ENCODE assay signal across 22 cellular contexts in genomic region chr1:15493869-15494390, GRCh38. TPM values are rescaled to one million over a fixed set of nuclear protein-coding genes. Genes with fewer than 3 reads are reported as not detected.
"Had no signal": no experiment of that assay in that cellular context is flagged by ENCODE, and none has a peak within 500 bp of the region (broad histone marks: within the 10 kb centered on the region; RNA-seq: fewer than 3 reads in every experiment).

No MANE protein-coding gene starts in this region.

- H3K4me3 ChIP-seq: MG63 had no signal

- ATAC-seq: HepG2, Panc1, PC-3, SK-N-SH treated with all-trans-retinoic acid at 6 μM for 48 hours had no signal

- H3K27me3 ChIP-seq: MG63 had no signal

- H3K27ac ChIP-seq: RWPE1 had no signal

- DNase-seq: IMR-90; Karpas-422; KG1; MG63; NCI-H1092 treated with DMSO at 0.1 percent for 48 hours; NCI-H1436; NCI-H187; NCI-H2029; NCI-H2227 treated with DMSO at 0.1 percent for 48 hours; NCI-H524; NCI-H526 treated with DMSO at 0.1 percent for 48 hours; NCI-H748 treated with DMSO at 0.1 percent for 48 hours; NK-92 treated with Interleukin-12 subunit alpha and Interleukin-12 subunit beta, amount 100 ng/mL, for 24 hours; PC-3; SHP77 had no signal

- H3K9me3 ChIP-seq: MG63 had no signal

- H3K36me3 ChIP-seq: MG63 had no signal

RNA-seq across cellular contexts. Expression of gene CELA2B, which starts 18.0 kb away (rescaled TPM):
- total RNA-seq: HepG2, HT1080, IMR-90, NCI-H460, OCI-LY7, PC-3 had no signal
- polyA plus RNA-seq: HepG2, IMR-90 had no signal

RNA-seq across cellular contexts. Expression of gene CELA2A, which starts 37.4 kb away (rescaled TPM):
- total RNA-seq: HepG2, HT1080, IMR-90, NCI-H460, OCI-LY7, PC-3 had no signal
- polyA plus RNA-seq: HepG2, IMR-90 had no signal

RNA-seq across cellular contexts. Expression of gene CTRC, which starts 55.7 kb away (rescaled TPM):
- total RNA-seq: HepG2, HT1080, IMR-90, NCI-H460, OCI-LY7 had no signal
- polyA plus RNA-seq: HepG2, IMR-90 had no signal
